ENCODE assay signal across 8 cellular contexts in the genomic region with DNA sequence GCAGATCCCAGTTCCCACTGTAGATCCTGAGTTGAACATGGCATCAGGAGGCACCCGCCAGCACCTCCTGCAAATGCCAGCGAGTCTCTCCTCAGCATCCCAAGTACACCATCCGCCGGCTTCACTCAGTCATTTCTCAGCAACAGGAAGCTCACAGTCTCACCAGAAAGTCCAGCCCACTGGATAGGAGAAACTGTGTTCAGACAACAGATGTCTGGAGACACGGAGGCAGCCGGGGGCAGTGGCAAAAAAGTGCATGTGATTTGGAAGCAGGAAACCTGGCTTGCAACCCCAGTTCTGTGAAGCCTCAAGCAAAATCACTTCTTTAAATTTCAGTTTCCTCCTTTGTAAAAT.
DNase-seq lines count a peak whose midpoint lies in the region; ATAC-seq lines count a peak whose summit lies in the region.

No MANE protein-coding gene starts in this region.

- ATAC-seq in activated CD4-positive, alpha-beta T cell treated with anti-CD3 and anti-CD28 coated beads for 36 hours, result peak; percentile 62
- peak; percentile 9 for ATAC-seq in HG03045 (IDR thresholded peaks at IDR 0.05; ENCODE audit: unreplicated experiment)
- ATAC-seq in sciatic nerve, result peak; percentile 10

- CTCF ChIA-PET in activated CD4-positive, alpha-beta T cell treated with anti-CD3 and anti-CD28 coated beads for 36 hours (lab: Charles Lee), result no interaction called here

- intact Hi-C loops in activated CD4-positive, alpha-beta T cell treated with anti-CD3 and anti-CD28 coated beads for 36 hours (cut with DNase I, micrococcal nuclease), result loop anchor here in 1 of 2 experiments (1.0 kb wide), 1 partner anchor 12 kb away; no protein-coding TSS in a partner anchor
- intact Hi-C loops in sciatic nerve (cut with DNase I), result no loop called here

- DNase-seq in activated CD4-positive, alpha-beta T cell treated with anti-CD3 and anti-CD28 coated beads for 36 hours, result peak; percentile 38
- DNase-seq in activated CD4-positive, alpha-beta T cell treated with anti-CD3 and anti-CD28 coated beads for 4 hours, result no peak
- DNase-seq in activated naive CD8-positive, alpha-beta T cell treated with anti-CD3 and anti-CD28 coated beads for 36 hours, result no peak
- DNase-seq in sciatic nerve (ENCODE audit: low spot score), result no peak
- DNase-seq in NCI-H510A treated with DMSO at 0.1 percent for 48 hours (lab: John Stamatoyannopoulos, UW), result no peak
- DNase-seq in COR-L47 (lab: John Stamatoyannopoulos, UW), result no peak
- no peak for DNase-seq in activated gamma-delta T cell (lab: John Stamatoyannopoulos, UW)

- H3K36me3 Mint-ChIP-seq in activated CD4-positive, alpha-beta T cell treated with anti-CD3 and anti-CD28 coated beads for 36 hours (ENCODE audit: low read depth), result peaks cover 4% of the 10 kb centered on the region
- H3K36me3 Mint-ChIP-seq in activated naive CD8-positive, alpha-beta T cell treated with anti-CD3 and anti-CD28 coated beads for 36 hours, result no peaks in the 10 kb centered on the region

- H3K9me3 Mint-ChIP-seq in activated CD4-positive, alpha-beta T cell treated with anti-CD3 and anti-CD28 coated beads for 36 hours (ENCODE audit: low read depth), result no peaks in the 10 kb centered on the region
- H3K9me3 Mint-ChIP-seq in activated naive CD8-positive, alpha-beta T cell treated with anti-CD3 and anti-CD28 coated beads for 36 hours, result no peaks in the 10 kb centered on the region

- peak overlapping the region; percentile 76 for H3K27ac Mint-ChIP-seq in activated CD4-positive, alpha-beta T cell treated with anti-CD3 and anti-CD28 coated beads for 36 hours
- H3K27ac Mint-ChIP-seq in activated naive CD8-positive, alpha-beta T cell treated with anti-CD3 and anti-CD28 coated beads for 36 hours, result peak overlapping the region; percentile 44

- no peaks in the 10 kb centered on the region for H3K27me3 Mint-ChIP-seq in activated CD4-positive, alpha-beta T cell treated with anti-CD3 and anti-CD28 coated beads for 36 hours
- no peaks in the 10 kb centered on the region for H3K27me3 Mint-ChIP-seq in activated naive CD8-positive, alpha-beta T cell treated with anti-CD3 and anti-CD28 coated beads for 36 hours

- peak overlapping the region; percentile 58 for H3K4me3 Mint-ChIP-seq in activated CD4-positive, alpha-beta T cell treated with anti-CD3 and anti-CD28 coated beads for 36 hours
- H3K4me3 Mint-ChIP-seq in activated naive CD8-positive, alpha-beta T cell treated with anti-CD3 and anti-CD28 coated beads for 36 hours, result peak overlapping the region; percentile 42

- POLR2A ChIA-PET in activated CD4-positive, alpha-beta T cell treated with anti-CD3 and anti-CD28 coated beads for 36 hours (lab: Charles Lee), result no interaction called here

- peaks cover 21% of the 10 kb centered on the region for H3K4me1 Mint-ChIP-seq in activated CD4-positive, alpha-beta T cell treated with anti-CD3 and anti-CD28 coated beads for 36 hours
- peaks cover 12% of the 10 kb centered on the region for H3K4me1 Mint-ChIP-seq in activated naive CD8-positive, alpha-beta T cell treated with anti-CD3 and anti-CD28 coated beads for 36 hours

Comparison
In these comparisons a context has a peak if more than half of its experiments do, and no peak if none do; other contexts are left out.
1. ATAC-seq: peak in every context shown above with its lines; median percentile 62 in activated CD4-positive, alpha-beta T cell treated with anti-CD3 and anti-CD28 coated beads for 36 hours; 10 in sciatic nerve; 9 in HG03045.